In the genomic region with DNA sequence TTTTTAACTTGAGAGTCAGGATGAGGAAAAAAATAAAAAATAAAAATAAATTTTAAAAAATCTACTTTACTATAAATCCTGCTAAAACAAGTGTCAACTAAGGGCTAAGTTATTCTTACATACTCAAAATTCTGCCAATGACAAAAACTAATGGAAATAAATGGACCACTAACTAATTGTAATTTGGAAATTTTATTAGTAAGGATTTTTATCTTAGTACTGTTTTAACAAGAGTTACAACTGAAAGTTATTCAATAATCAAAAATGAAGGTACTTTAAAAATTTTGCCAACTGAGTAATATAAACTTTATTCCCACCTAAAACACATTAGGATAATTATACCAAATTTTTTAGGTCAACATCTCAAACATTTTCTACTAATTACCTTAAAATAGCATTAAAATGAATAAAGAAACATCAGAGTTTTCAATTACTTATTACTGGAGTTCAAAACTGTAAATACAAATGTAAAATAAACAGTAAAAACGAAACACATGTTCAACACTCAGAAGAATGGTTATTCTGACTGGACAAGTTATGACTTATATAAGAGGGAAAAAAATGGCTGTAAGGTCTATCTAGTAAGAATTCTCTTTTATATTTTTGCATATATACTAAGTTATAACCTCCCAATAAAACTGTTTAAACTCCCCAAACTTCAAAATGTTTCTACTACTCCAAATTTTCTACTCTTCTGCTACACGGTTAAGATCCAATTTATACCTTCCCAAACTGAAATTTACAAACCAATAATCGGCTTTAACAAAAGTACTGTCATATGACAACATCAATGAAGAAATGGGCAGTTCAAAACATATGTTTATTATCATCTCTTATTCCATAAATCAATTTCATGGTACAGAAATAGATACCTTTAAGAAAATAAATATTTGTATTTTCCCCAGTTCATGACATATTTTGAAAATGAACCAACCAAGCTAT, we compare ENCODE assay signal across 8 cellular contexts. TPM values are rescaled to one million over a fixed set of nuclear protein-coding genes. Genes with fewer than 3 reads are reported as not detected.
A peak's percentile ranks its signal among the peaks of the same experiment; 100 is the strongest.
DNase-seq lines count a peak whose midpoint lies in the region; ATAC-seq and TF ChIP-seq lines count a peak whose summit lies in the region.

No MANE protein-coding gene starts in this region.

- intact Hi-C loops in heart left ventricle (cut with DNase I) (loop anchor here in 7 of 10 donors (5.0 to 10.0 kb wide), 8 partner anchors 33 to 252 kb away; a partner anchor contains a TSS), cardiac septum (cut with DNase I) (loop anchor here (5.0 to 10.0 kb wide), 2 partner anchors 150 to 178 kb away; a partner anchor contains a TSS), upper lobe of right lung (cut with DNase I) (no loop called here), aorta (cut with DNase I) (loop anchor here (5.0 to 10.0 kb wide), 3 partner anchors 38 to 152 kb away; no protein-coding TSS in a partner anchor)

- TF ChIP-seq CTCF in heart left ventricle (IDR thresholded peaks at IDR 0.05) (no peak), astrocyte of the cerebellum (IDR thresholded peaks at IDR 0.05; ENCODE audit: low read depth, low read length, missing control alignments) (no peak), upper lobe of right lung (IDR thresholded peaks at IDR 0.05) (no peak)

- H3K36me3 ChIP-seq in heart left ventricle (peaks cover 0 to 43% (median 25%) of the 10 kb centered on the region in 9 donors), upper lobe of right lung (peaks cover 25% of the 10 kb centered on the region), aorta (ENCODE audit: control insufficient read depth in 1 of 2, insufficient read depth in 2 of 2, low read length in 1 of 2) (no peaks in the 10 kb centered on the region)

- H3K27me3 Mint-ChIP-seq in memory B cell = no peaks in the 10 kb centered on the region

- peak overlapping the region in 9 of 12 donors; percentile 74 to 97 (median 83) for H3K4me3 ChIP-seq in heart left ventricle
- H3K4me3 ChIP-seq in astrocyte of the cerebellum (ENCODE audit: low read depth, low read length) = peak overlapping the region; percentile 85
- peak overlapping the region; percentile 73 for H3K4me3 ChIP-seq in upper lobe of right lung
- H3K4me3 ChIP-seq in aorta (ENCODE audit: low read length in 2 of 2) = no peak overlapping the region

- peak overlapping the region; percentile 12 for H3K4me3 Mint-ChIP-seq in memory B cell

- no peak for TF ChIP-seq POLR2A in heart left ventricle (IDR thresholded peaks at IDR 0.05)

- ATAC-seq in heart left ventricle = no peak
- no peak for ATAC-seq in memory B cell (ENCODE audit: low read depth)
- ATAC-seq in upper lobe of right lung = no peak
- no peak for ATAC-seq in aorta (ENCODE audit: low FRiP score)
- ATAC-seq in HG02884 (IDR thresholded peaks at IDR 0.05; ENCODE audit: unreplicated experiment) = no peak
- no peak for ATAC-seq in GM19455 (IDR thresholded peaks at IDR 0.05; ENCODE audit: unreplicated experiment)

- H3K36me3 Mint-ChIP-seq in memory B cell = peaks cover 24% of the 10 kb centered on the region

- H3K4me1 ChIP-seq in heart left ventricle (peaks cover 6 to 55% (median 27%) of the 10 kb centered on the region in 12 donors), upper lobe of right lung (peaks cover 38% of the 10 kb centered on the region), aorta (ENCODE audit: control insufficient read depth in 1 of 2, insufficient read depth in 2 of 2, low read length in 2 of 2) (peaks cover 0 to 3% of the 10 kb centered on the region in 2 donors)

- H3K27me3 ChIP-seq in heart left ventricle (no peaks in the 10 kb centered on the region), upper lobe of right lung (no peaks in the 10 kb centered on the region), aorta (ENCODE audit: control insufficient read depth in 1 of 2, insufficient read depth in 2 of 2, low read length in 1 of 2) (no peaks in the 10 kb centered on the region)

- no peaks in the 10 kb centered on the region for H3K9me3 Mint-ChIP-seq in memory B cell

- peak overlapping the region; percentile 99 for H3K27ac Mint-ChIP-seq in memory B cell

- DNase-seq in heart left ventricle (no peak), cardiac septum (ENCODE audit: low spot score) (no peak), astrocyte of the cerebellum (ENCODE audit: low read depth) (no peak), memory B cell (ENCODE audit: low spot score in 2 of 2) (no peak), upper lobe of right lung (no peak), aorta (no peak)

- peak overlapping the region in 4 of 12 donors; percentile 21 to 100 (median 97) for H3K27ac ChIP-seq in heart left ventricle
- H3K27ac ChIP-seq in upper lobe of right lung = peak overlapping the region; percentile 99
- H3K27ac ChIP-seq in aorta (ENCODE audit: low read depth in 1 of 2, low read length in 2 of 2) = no peak overlapping the region

- in situ Hi-C loops in astrocyte of the cerebellum (cut with HindIII; ENCODE audit: low sequenced_read_pairs) = no loop called here

- no peaks in the 10 kb centered on the region for H3K9me3 ChIP-seq in heart left ventricle
- no peaks in the 10 kb centered on the region for H3K9me3 ChIP-seq in upper lobe of right lung
- H3K9me3 ChIP-seq in aorta (ENCODE audit: control insufficient read depth, low read length) = no peaks in the 10 kb centered on the region

- peaks cover 28% of the 10 kb centered on the region for H3K4me1 Mint-ChIP-seq in memory B cell

- 28 to 44% (median 31%) methylated on average over 3 of the region's 3 CpGs for WGBS in heart left ventricle, 4 donors
- WGBS in aorta, 2 donors = 20 to 26% methylated on average over 3 of the region's 3 CpGs

RNA-seq across cellular contexts. Expression of a gene that starts 2.7 kb away (rescaled TPM):
- total RNA-seq in heart left ventricle = 100 to 1,000 TPM; 122 to 185 (median 158) TPM
- 100 to 1,000 TPM in 1 of 2 donors, 10 to 100 TPM in 1; 42.4 to 108 TPM for polyA plus RNA-seq in heart left ventricle
- 158 TPM for total RNA-seq in cardiac septum
- 161 TPM for total RNA-seq in upper lobe of right lung
- 100 to 1,000 TPM; 137 to 164 TPM for total RNA-seq in aorta
- 10 to 100 TPM; 23.5 to 47.6 TPM for polyA plus RNA-seq in aorta

Comparison
In these comparisons a context has a peak if more than half of its experiments do, and no peak if none do; other contexts are left out.
1. H3K4me3 ChIP-seq: peak in heart left ventricle (9 of 12), astrocyte of the cerebellum (single experiment) and upper lobe of right lung (single experiment); none in aorta (0 of 2).